11 cellular contexts compared by ENCODE assay signal in genomic region chr6:39882567-39882953, GRCh38. TPM values are rescaled to one million over a fixed set of nuclear protein-coding genes. Genes with fewer than 3 reads are reported as not detected.
A peak's percentile ranks its signal among the peaks of the same experiment; 100 is the strongest.
DNase-seq lines count a peak whose midpoint lies in the region; ATAC-seq, FAIRE-seq and TF ChIP-seq lines count a peak whose summit lies in the region.
"Had no signal": no experiment of that assay in that cellular context is flagged by ENCODE, and none has a peak within 500 bp of the region (broad histone marks: within the 10 kb centered on the region; RNA-seq: fewer than 3 reads in every experiment).

No MANE protein-coding gene starts in this region.

- peak; percentile 98 for FAIRE-seq in astrocyte (lab: Jason Lieb, UNC)

- peak overlapping the region; percentile 64 for H3K4me3 Mint-ChIP-seq in astrocyte (ENCODE audit: unreplicated experiment)

- in situ Hi-C loops in Caki2 (cut with HindIII; ENCODE audit: low pct_unique_long_range_greater_than_20kb, low sequenced_read_pairs): no loop called here
- in situ Hi-C loops in G401 (cut with HindIII; ENCODE audit: low sequenced_read_pairs): no loop called here
- in situ Hi-C loops in ACHN (cut with HindIII; ENCODE audit: low pct_ligation_motif_present, low pct_unique_long_range_greater_than_20kb, low sequenced_read_pairs): no loop called here

- H3K4me1 ChIP-seq in astrocyte (ENCODE audit: insufficient read depth, low read length): peaks cover 65% of the 10 kb centered on the region
- peaks cover 9% of the 10 kb centered on the region for H3K4me1 ChIP-seq in right cardiac atrium (ENCODE audit: control insufficient read depth, insufficient read depth, low read length)
- H3K4me1 ChIP-seq: foreskin keratinocyte had no signal

- TF ChIP-seq CTCF in astrocyte (IDR thresholded peaks at IDR 0.05; ENCODE audit: insufficient read depth, low read depth, low read length) (no peak), retinal pigment epithelial cell (conservative IDR thresholded peaks at IDR 0.05; ENCODE audit: low read depth, low read length) (no peak)

- ATAC-seq in right cardiac atrium: peak; percentile 63 to 75
- ATAC-seq: foreskin keratinocyte, Panc1 had no signal

- 21% methylated on average over 8 of the region's 8 CpGs for WGBS in right cardiac atrium

- peaks cover 59% of the 10 kb centered on the region for H3K4me1 Mint-ChIP-seq in astrocyte (ENCODE audit: low read depth, unreplicated experiment)

- H3K4me3 ChIP-seq in astrocyte (ENCODE audit: insufficient read depth, low read depth, low read length) (peak overlapping the region; percentile 14), right cardiac atrium (ENCODE audit: low read length) (no peak overlapping the region), retinal pigment epithelial cell (ENCODE audit: low read length) (no peak overlapping the region)

- H3K9me3 ChIP-seq in astrocyte (ENCODE audit: insufficient read depth, low read depth, low read length): no peaks in the 10 kb centered on the region
- H3K9me3 ChIP-seq in right cardiac atrium (ENCODE audit: control insufficient read depth, low read length): no peaks in the 10 kb centered on the region
- H3K9me3 ChIP-seq: Caco-2 had no signal

- peaks cover 14% of the 10 kb centered on the region for H3K36me3 Mint-ChIP-seq in astrocyte (ENCODE audit: low read depth, unreplicated experiment)

- peak overlapping the region; percentile 100 for H3K27ac Mint-ChIP-seq in astrocyte (ENCODE audit: unreplicated experiment)

- H3K36me3 ChIP-seq in astrocyte (ENCODE audit: insufficient read depth, low read length): no peaks in the 10 kb centered on the region

- H3K79me2 ChIP-seq in astrocyte (ENCODE audit: insufficient read depth, low read length): no peaks in the 10 kb centered on the region

- H3K27ac ChIP-seq in astrocyte (ENCODE audit: low read depth, low read length) (peak overlapping the region; percentile 94), right cardiac atrium (ENCODE audit: low read length) (no peak overlapping the region)
- H3K27ac ChIP-seq: foreskin keratinocyte had no signal

- H2AFZ ChIP-seq in astrocyte (ENCODE audit: low read depth, low read length): peak overlapping the region; percentile 70

- peaks cover 4% of the 10 kb centered on the region for H3K9me3 Mint-ChIP-seq in astrocyte (ENCODE audit: unreplicated experiment)

- H4K20me1 ChIP-seq in astrocyte (ENCODE audit: insufficient read depth, low read length): no peaks in the 10 kb centered on the region

- DNase-seq in Caki2 (ENCODE audit: low read depth) (peak; percentile 39), astrocyte (ENCODE audit: low read depth) (peak; percentile 100), right cardiac atrium (peak; percentile 58 to 88 (median 80)), retinal pigment epithelial cell (ENCODE audit: low read depth) (peak; percentile 90), G401 (ENCODE audit: low spot score) (no peak), NCI-H2171 treated with DMSO at 0.1 percent for 48 hours (lab: John Stamatoyannopoulos, UW) (no peak), NCI-H1092 (lab: John Stamatoyannopoulos, UW) (no peak), ACHN (no peak)
- DNase-seq: Caco-2, foreskin keratinocyte had no signal

- H3K27me3 ChIP-seq in astrocyte (ENCODE audit: insufficient read depth, low read length): no peaks in the 10 kb centered on the region
- H3K27me3 ChIP-seq in right cardiac atrium (ENCODE audit: control insufficient read depth, insufficient read depth): no peaks in the 10 kb centered on the region
- H3K27me3 ChIP-seq: foreskin keratinocyte had no signal

- no peaks in the 10 kb centered on the region for H3K27me3 Mint-ChIP-seq in astrocyte (ENCODE audit: low read depth, unreplicated experiment)

- intact Hi-C loops in right cardiac atrium (cut with DNase I): no loop called here

- peak overlapping the region; percentile 84 for H3K9ac ChIP-seq in astrocyte (ENCODE audit: low read length)

- H3K4me2 ChIP-seq in astrocyte (ENCODE audit: low read length): peak overlapping the region; percentile 84

RNA-seq across cellular contexts. Expression of gene MOCS1, which starts 51.7 kb away (rescaled TPM):
- total RNA-seq in Caki2 (2014; rRNA removed; shearing (Covaris generic); ENCODE audit: low replicate concordance): 0.03 and 6.2 TPM in 2 replicates
- total RNA-seq in astrocyte: 14.7 and 16.0 TPM in 2 replicates
- total RNA-seq in right cardiac atrium: 10 to 100 TPM; 17.2 to 24.1 (median 21.9) TPM
- polyA plus RNA-seq in right cardiac atrium: 22.4 TPM
- total RNA-seq in G401 (2014; rRNA removed; shearing (Covaris generic)): 1.3 and 12.0 TPM in 2 replicates

Comparison
In these comparisons a context has a peak if more than half of its experiments do, and no peak if none do; other contexts are left out.
1. DNase-seq: peak in Caki2 (single experiment), astrocyte (single experiment), right cardiac atrium (3 of 3) and retinal pigment epithelial cell (single experiment); none in G401 (single experiment), NCI-H2171 treated with DMSO at 0.1 percent for 48 hours (single experiment), NCI-H1092 (single experiment) and ACHN (single experiment).